In genomic region chr20:1299522-1299921, GRCh38 we compare ENCODE assay signal across 9 cellular contexts. TPM values are rescaled to one million over a fixed set of nuclear protein-coding genes. Genes with fewer than 3 reads are reported as not detected.
DNase-seq lines count a peak whose midpoint lies in the region; ATAC-seq, FAIRE-seq and TF ChIP-seq lines count a peak whose summit lies in the region.
"Had no signal": no experiment of that assay in that cellular context is flagged by ENCODE, and none has a peak within 500 bp of the region (broad histone marks: within the 10 kb centered on the region; RNA-seq: fewer than 3 reads in every experiment).

No MANE protein-coding gene starts in this region.

- ATAC-seq in CD4-positive, alpha-beta T cell (ENCODE audit: poor library complexity): peak; percentile 61
- peak; percentile 68 for ATAC-seq in HepG2
- ATAC-seq in GM18505 (IDR thresholded peaks at IDR 0.05; ENCODE audit: unreplicated experiment): no peak

- H3K36me3 Mint-ChIP-seq in CD4-positive, alpha-beta T cell (ENCODE audit: low read depth): peaks cover 47% of the 10 kb centered on the region

- H3K9me3 Mint-ChIP-seq in CD4-positive, alpha-beta T cell: no peaks in the 10 kb centered on the region
- H3K9me3 Mint-ChIP-seq: activated B cell treated with CpG ODN at 0.5 μM for 24 hours had no signal

- intact Hi-C loops in CD4-positive, alpha-beta T cell (cut with DNase I, micrococcal nuclease): no loop called here
- intact Hi-C loops in HepG2 (cut with micrococcal nuclease; ENCODE audit: unreplicated experiment): loop anchor here (10.0 kb wide), 1 partner anchor 415 kb away; no protein-coding TSS in a partner anchor

- H3K4me3 ChIP-seq in HepG2 (replicated peaks in 1 of 3; ENCODE audit: insufficient read depth in 1 of 3, low read depth in 2 of 3, low read length in 3 of 3): no peak overlapping the region

- H4K20me1 ChIP-seq in HepG2 (ENCODE audit: insufficient read depth, low read length): no peaks in the 10 kb centered on the region

- POLR2A ChIA-PET in CD4-positive, alpha-beta T cell (lab: Charles Lee): no interaction called here
- POLR2A ChIA-PET in HEK293T (lab: Yijun Ruan, JAX): no interaction called here
- POLR2A ChIA-PET in HepG2 (lab: Yijun Ruan, JAX): no interaction called here

- TF ChIP-seq POLR2A in HepG2 (IDR thresholded peaks at IDR 0.05; ENCODE audit: insufficient read depth in 1 of 2, low read depth in 2 of 2, low read length in 2 of 2): no peak
- TF ChIP-seq POLR2A in GM18505 (IDR thresholded peaks at IDR 0.05; ENCODE audit: borderline replicate concordance, extremely low read depth, insufficient read depth, insufficient read length): no peak

- no peak overlapping the region for H3K4me2 ChIP-seq in HepG2 (ENCODE audit: low read depth, low read length)

- no peak overlapping the region for H3K9ac ChIP-seq in HepG2 (ENCODE audit: insufficient read depth, low read depth, low read length)

- CTCF ChIA-PET in CD4-positive, alpha-beta T cell (lab: Charles Lee): no interaction called here
- CTCF ChIA-PET in HEK293T (lab: Yijun Ruan, JAX) (no interaction called here), HepG2 (lab: Yijun Ruan, JAX; ENCODE audit: low intra/inter-chr PET ratio, low total read pairs) (no interaction called here)

- H3K36me3 ChIP-seq in HepG2 (replicated peaks in 1 of 2; ENCODE audit: control insufficient read depth in 1 of 2, insufficient read depth in 2 of 2, low read length in 2 of 2): no peaks in the 10 kb centered on the region

- no peak for TF ChIP-seq EP300 in HepG2 (IDR thresholded peaks at IDR 0.05; ENCODE audit: low read depth in 2 of 2, low read length in 2 of 2)
- TF ChIP-seq EP300 in HepG2 (CRISPR knock-in tag; IDR thresholded peaks at IDR 0.05; ENCODE audit: borderline replicate concordance): no peak

- H3K79me2 ChIP-seq in HepG2 (ENCODE audit: insufficient read depth, low read length): no peaks in the 10 kb centered on the region

- no peaks in the 10 kb centered on the region for H3K4me1 ChIP-seq in HepG2 (ENCODE audit: insufficient read depth, low read length)

- no peak overlapping the region for H2AFZ ChIP-seq in HepG2 (ENCODE audit: low read length)

- no TSS peak for BruUV-seq in HepG2 (replicated peaks; lab: Mats Ljungman, UMichigan)

- no peak for FAIRE-seq in HepG2 (lab: Jason Lieb, UNC)

- TF ChIP-seq CTCF in CD4-positive, alpha-beta T cell (IDR thresholded peaks at IDR 0.05): no peak
- no peak for TF ChIP-seq CTCF in HepG2 (CRISPR knock-in tag; IDR thresholded peaks at IDR 0.05)

- no peak for TF ChIP-seq RAD21 in HepG2 (CRISPR knock-in tag; IDR thresholded peaks at IDR 0.05)

- 57% methylated on average over 9 of the region's 9 CpGs for WGBS in HepG2 (ENCODE audit: low lambda C conversion rate)

- no peak overlapping the region for H3K27ac ChIP-seq in CD4-positive, alpha-beta T cell (ENCODE audit: low read depth, low read length)
- H3K27ac ChIP-seq in HepG2 (ENCODE audit: extremely low read length, insufficient read depth, low read length): no peak overlapping the region

- no peak overlapping the region for H3K4me3 Mint-ChIP-seq in CD4-positive, alpha-beta T cell
- H3K4me3 Mint-ChIP-seq: activated B cell treated with CpG ODN at 0.5 μM for 24 hours had no signal

- peaks cover 27% of the 10 kb centered on the region for H3K4me1 Mint-ChIP-seq in CD4-positive, alpha-beta T cell (ENCODE audit: low read depth)
- H3K4me1 Mint-ChIP-seq: activated B cell treated with CpG ODN at 0.5 μM for 24 hours had no signal

- H3K9me3 ChIP-seq in CD4-positive, alpha-beta T cell (ENCODE audit: control insufficient read depth, low read length): no peaks in the 10 kb centered on the region
- no peaks in the 10 kb centered on the region for H3K9me3 ChIP-seq in HepG2 (ENCODE audit: low read length)

- DNase-seq in CD4-positive, alpha-beta T cell: peak; percentile 9 to 45 (median 27)
- DNase-seq in HEK293T (ENCODE audit: extremely low spot score) (peak; percentile 46), activated T-cell treated with anti-CD3 and anti-CD28 coated beads for 4 hours (peak; percentile 13), HepG2 (ENCODE audit: low spot score) (no peak), putamen (ENCODE audit: low spot score) (no peak), NCI-H2171 treated with DMSO at 0.1 percent for 48 hours (lab: John Stamatoyannopoulos, UW) (no peak), NCI-H2081 treated with DMSO at 0.1 percent for 48 hours (lab: John Stamatoyannopoulos, UW) (no peak)
- DNase-seq: activated B cell treated with CpG ODN at 0.5 μM for 24 hours had no signal

- no peak overlapping the region for H3K27ac Mint-ChIP-seq in CD4-positive, alpha-beta T cell
- H3K27ac Mint-ChIP-seq: activated B cell treated with CpG ODN at 0.5 μM for 24 hours had no signal

- in situ Hi-C loops in HepG2 (cut with HindIII; ENCODE audit: extremely low pct_ligation_motif_present, low pct_unique_long_range_greater_than_20kb): no loop called here

- no peaks in the 10 kb centered on the region for H3K27me3 ChIP-seq in CD4-positive, alpha-beta T cell (ENCODE audit: control insufficient read depth, insufficient read depth, low read length)
- H3K27me3 ChIP-seq in HepG2 (ENCODE audit: control insufficient read depth in 1 of 2, insufficient read depth in 2 of 2, low read length in 2 of 2): peaks cover 7 to 60% of the 10 kb centered on the region in 2 experiments; a peak in 3 of 5 replicates

- no peaks in the 10 kb centered on the region for H3K27me3 Mint-ChIP-seq in CD4-positive, alpha-beta T cell
- H3K27me3 Mint-ChIP-seq: activated B cell treated with CpG ODN at 0.5 μM for 24 hours had no signal

TF ChIP-seq in HEK293T, 16 proteins besides CTCF, POLR2A, EP300 and RAD21 (continues in another document):
- TF ChIP-seq LEF1 (IDR thresholded peaks at IDR 0.05; ENCODE audit: borderline replicate concordance) (no peak), ZNF384 (IDR thresholded peaks at IDR 0.05) (no peak), L3MBTL2 (conservative IDR thresholded peaks at IDR 0.05) (no peak), TARDBP (IDR thresholded peaks at IDR 0.05) (no peak), NFRKB (IDR thresholded peaks at IDR 0.05) (no peak), SP1 (IDR thresholded peaks at IDR 0.05) (no peak)

RNA-seq across cellular contexts. Expression of gene SDCBP2, which starts 29.4 kb away (rescaled TPM):
- 1 to 10 TPM; 1.2 to 1.3 TPM for total RNA-seq in CD4-positive, alpha-beta T cell
- 0.87 and 1.2 TPM in 2 replicates for total RNA-seq in HepG2 (2016; rRNA removed; fragmentation: Illumina TruSeq; extraction: Trizol)
- total RNA-seq in HepG2 (2016; cell fraction: cytosol; rRNA removed; fragmentation: Illumina TruSeq; extraction: Trizol; ENCODE audit: low read depth): 0.79 and 0.91 TPM in 2 replicates
- total RNA-seq in HepG2 (2016; cell fraction: insoluble cytoplasmic fraction; rRNA removed; fragmentation: Illumina TruSeq; extraction: Trizol): 0.89 and 1.1 TPM in 2 replicates
- 0.48 and 0.93 TPM in 2 replicates for total RNA-seq in HepG2 (2016; cell fraction: membrane; rRNA removed; fragmentation: Illumina TruSeq; extraction: Trizol)
- 0.66 and 0.81 TPM in 2 replicates for total RNA-seq in HepG2 (2016; cell fraction: nucleus; rRNA removed; fragmentation: Illumina TruSeq; extraction: Trizol)
- 2.4 and 2.9 TPM in 2 replicates for polyA plus RNA-seq in HepG2 (2011; rRNA removed)
- 2.5 and 3.1 TPM in 2 replicates for polyA plus RNA-seq in HepG2 (2011; cell fraction: cytosol; rRNA removed)
- 6.1 and 6.2 TPM in 2 replicates for polyA plus RNA-seq in HepG2 (2011; cell fraction: nucleus; rRNA removed)
- 2.1 and 4.3 TPM in 2 replicates for polyA plus RNA-seq in HepG2 (2012)
- 0.62 and 0.94 TPM in 2 replicates for polyA plus RNA-seq in HepG2 (2016; cell fraction: cytosol; fragmentation: Illumina TruSeq; extraction: Trizol; ENCODE audit: low read depth)
- polyA plus RNA-seq in HepG2 (2016; cell fraction: insoluble cytoplasmic fraction; fragmentation: Illumina TruSeq; extraction: Trizol; ENCODE audit: low read depth): 0.67 and 0.96 TPM in 2 replicates
- polyA plus RNA-seq in HepG2 (2016; cell fraction: membrane; fragmentation: Illumina TruSeq; extraction: Trizol; ENCODE audit: low read depth): 0.65 and 0.68 TPM in 2 replicates
- 1.5 and 1.6 TPM in 2 replicates for polyA plus RNA-seq in HepG2 (2016; cell fraction: nucleus; fragmentation: Illumina TruSeq; extraction: Trizol; ENCODE audit: insufficient read depth, low read depth)
- polyA minus RNA-seq in HepG2 (2011; rRNA and poly(A)+ RNA removed; ENCODE audit: low replicate concordance): 0.42 and 0.92 TPM in 2 replicates
- 0.62 and 0.89 TPM in 2 replicates for polyA minus RNA-seq in HepG2 (2011; cell fraction: cytosol; rRNA and poly(A)+ RNA removed)
- 0.37 and 0.64 TPM in 2 replicates for polyA minus RNA-seq in HepG2 (2011; cell fraction: nucleus; rRNA and poly(A)+ RNA removed)

RNA-seq across cellular contexts. Expression of gene SNPH, which starts 33.4 kb away (rescaled TPM):
- total RNA-seq in CD4-positive, alpha-beta T cell: 10 to 100 TPM; 12.8 to 13.0 TPM
- 0.09 TPM in 1 of 2 replicates, not detected in the other for total RNA-seq in HepG2 (2016; rRNA removed; fragmentation: Illumina TruSeq; extraction: Trizol)
- total RNA-seq in HepG2 (2016; cell fraction: cytosol; rRNA removed; fragmentation: Illumina TruSeq; extraction: Trizol; ENCODE audit: low read depth): not detected in 2 replicates
- total RNA-seq in HepG2 (2016; cell fraction: insoluble cytoplasmic fraction; rRNA removed; fragmentation: Illumina TruSeq; extraction: Trizol): 0.04 TPM in 1 of 2 replicates, not detected in the other
- total RNA-seq in HepG2 (2016; cell fraction: membrane; rRNA removed; fragmentation: Illumina TruSeq; extraction: Trizol): 0.03 TPM in 1 of 2 replicates, not detected in the other
- 0.06 TPM in 2 replicates for total RNA-seq in HepG2 (2016; cell fraction: nucleus; rRNA removed; fragmentation: Illumina TruSeq; extraction: Trizol)
- not detected in 2 replicates for polyA plus RNA-seq in HepG2 (2011; rRNA removed)
- not detected in 2 replicates for polyA plus RNA-seq in HepG2 (2011; cell fraction: cytosol; rRNA removed)
- 0.02 TPM in 1 of 2 replicates, not detected in the other for polyA plus RNA-seq in HepG2 (2011; cell fraction: nucleus; rRNA removed)
- polyA plus RNA-seq in HepG2 (2012): not detected in 2 replicates
- polyA plus RNA-seq in HepG2 (2016; cell fraction: cytosol; fragmentation: Illumina TruSeq; extraction: Trizol; ENCODE audit: low read depth): not detected in 2 replicates
- polyA plus RNA-seq in HepG2 (2016; cell fraction: insoluble cytoplasmic fraction; fragmentation: Illumina TruSeq; extraction: Trizol; ENCODE audit: low read depth): not detected in 2 replicates
- polyA plus RNA-seq in HepG2 (2016; cell fraction: membrane; fragmentation: Illumina TruSeq; extraction: Trizol; ENCODE audit: low read depth): not detected in 2 replicates
- polyA plus RNA-seq in HepG2 (2016; cell fraction: nucleus; fragmentation: Illumina TruSeq; extraction: Trizol; ENCODE audit: insufficient read depth, low read depth): 0.12 TPM in 1 of 2 replicates, not detected in the other
- polyA minus RNA-seq in HepG2 (2011; rRNA and poly(A)+ RNA removed; ENCODE audit: low replicate concordance): 0.02 and 0.10 TPM in 2 replicates
- not detected in 2 replicates for polyA minus RNA-seq in HepG2 (2011; cell fraction: cytosol; rRNA and poly(A)+ RNA removed)
- not detected in 2 replicates for polyA minus RNA-seq in HepG2 (2011; cell fraction: nucleus; rRNA and poly(A)+ RNA removed)

Comparison
In these comparisons a context has a peak if more than half of its experiments do, and no peak if none do; other contexts are left out.
1. DNase-seq: peak in CD4-positive, alpha-beta T cell (10 of 10), HEK293T (single experiment) and activated T-cell treated with anti-CD3 and anti-CD28 coated beads for 4 hours (single experiment); none in HepG2 (single experiment), putamen (single experiment), NCI-H2171 treated with DMSO at 0.1 percent for 48 hours (single experiment) and NCI-H2081 treated with DMSO at 0.1 percent for 48 hours (single experiment).
2. RNA of gene SNPH, which starts 33.4 kb away (total RNA-seq): 12.8 to 13.0 TPM in CD4-positive, alpha-beta T cell; 0.03 to 0.09 TPM in HepG2; every median in the first group is over 10 times any median in the second.